ENCODE assay signal across 12 cellular contexts in genomic region chr7:72942022-72942705, GRCh38. TPM values are rescaled to one million over a fixed set of nuclear protein-coding genes. Genes with fewer than 3 reads are reported as not detected.
DNase-seq lines count a peak whose midpoint lies in the region; ATAC-seq, FAIRE-seq and TF ChIP-seq lines count a peak whose summit lies in the region.
"Not testable (repeated sequence)": the region's sequence is repeated elsewhere in the genome, so short reads cannot be mapped to it uniquely, and the experiment has no call there.
"Had no signal": no experiment of that assay in that cellular context is flagged by ENCODE, and none has a peak within 500 bp of the region (broad histone marks: within the 10 kb centered on the region; RNA-seq: fewer than 3 reads in every experiment).

No MANE protein-coding gene starts in this region.

- H3K27ac Mint-ChIP-seq in activated T-helper 17 cell treated with anti-CD3 and anti-CD28 coated beads, Interleukin-2, amount 50 U/mL, for 72 hours, result not testable (repeated sequence)
- H3K27ac Mint-ChIP-seq in naive thymus-derived CD4-positive, alpha-beta T cell, result peak overlapping the region in 1 of 9 donors; percentile 69

- FAIRE-seq in endothelial cell of umbilical vein (lab: Jason Lieb, UNC), result not testable (repeated sequence)

- not testable (repeated sequence) for H3K4me3 ChIP-seq in OCI-LY7 (ENCODE audit: low read depth, low read length, poor library complexity, severe bottlenecking); mammary epithelial cell (replicated peaks in 1 of 3; ENCODE audit: insufficient read depth in 1 of 3, low read depth in 2 of 3, low read length in 3 of 3); endothelial cell of umbilical vein (replicated peaks in 1 of 3; ENCODE audit: insufficient read depth in 1 of 3, low read depth in 1 of 3, low read length in 3 of 3); naive thymus-derived CD4-positive, alpha-beta T cell (ENCODE audit: low read length); upper lobe of right lung

- intact Hi-C loops in OCI-LY7 (cut with micrococcal nuclease; ENCODE audit: unreplicated experiment); mammary epithelial cell (cut with micrococcal nuclease); endothelial cell of umbilical vein (cut with micrococcal nuclease); naive thymus-derived CD4-positive, alpha-beta T cell (cut with micrococcal nuclease); upper lobe of right lung (cut with DNase I): not testable (repeated sequence)

- H3K36me3 ChIP-seq in OCI-LY7 (ENCODE audit: insufficient read depth, low read length) (peaks cover 24% of the 10 kb centered on the region), upper lobe of right lung (peaks cover 29% of the 10 kb centered on the region)
- H3K36me3 ChIP-seq in mammary epithelial cell (ENCODE audit: insufficient read depth, low read length); endothelial cell of umbilical vein (ENCODE audit: control insufficient read depth in 2 of 2, extremely low read depth in 1 of 2, insufficient read depth in 2 of 2, low read length in 2 of 2): not testable (repeated sequence)
- H3K36me3 ChIP-seq in naive thymus-derived CD4-positive, alpha-beta T cell (ENCODE audit: control insufficient read depth in 2 of 3, insufficient read depth in 3 of 3, low read length in 3 of 3), result peaks cover 0 to 19% (median 0%) of the 10 kb centered on the region in 3 experiments

- TF ChIP-seq CTCF in OCI-LY7 (conservative IDR thresholded peaks at IDR 0.05; ENCODE audit: low read length); mammary epithelial cell (conservative IDR thresholded peaks at IDR 0.05 in 1 of 2, IDR thresholded peaks at IDR 0.05 in 1 of 2; ENCODE audit: extremely low read depth in 1 of 2, insufficient read depth in 1 of 2, low read depth in 1 of 2, low read length in 2 of 2); endothelial cell of umbilical vein (IDR thresholded peaks at IDR 0.05; ENCODE audit: extremely low read depth in 1 of 2, insufficient read depth in 1 of 2, low read depth in 1 of 2, low read length in 2 of 2); upper lobe of right lung (IDR thresholded peaks at IDR 0.05): not testable (repeated sequence)

- H3K9me1 ChIP-seq in endothelial cell of umbilical vein (replicated peaks; ENCODE audit: control insufficient read depth, extremely low read depth, insufficient read depth, low read length), result not testable (repeated sequence)

- H3K9ac ChIP-seq in mammary epithelial cell (ENCODE audit: insufficient read depth, low read length); endothelial cell of umbilical vein (replicated peaks; ENCODE audit: extremely low read depth, insufficient read depth, low read length): not testable (repeated sequence)

- TF ChIP-seq POLR2A in endothelial cell of umbilical vein (IDR thresholded peaks at IDR 0.05; ENCODE audit: low read depth, low read length), result not testable (repeated sequence)

- H2AFZ ChIP-seq in OCI-LY7 (ENCODE audit: low read length); mammary epithelial cell (ENCODE audit: low read depth, low read length); endothelial cell of umbilical vein (ENCODE audit: low read depth, low read length): not testable (repeated sequence)

- BruUV-seq in OCI-LY7 (replicated peaks; lab: Mats Ljungman, UMichigan) (TSS peak; percentile 51), mammary epithelial cell (replicated peaks; lab: Mats Ljungman, UMichigan) (TSS peak; percentile 49), endothelial cell of umbilical vein (replicated peaks; lab: Mats Ljungman, UMichigan) (TSS peak; percentile 60)

- H3K27ac ChIP-seq in OCI-LY7 (ENCODE audit: low read depth, low read length, poor library complexity, severe bottlenecking); mammary epithelial cell (ENCODE audit: insufficient read depth, low read depth, low read length); endothelial cell of umbilical vein (ENCODE audit: insufficient read depth, low read depth, low read length); naive thymus-derived CD4-positive, alpha-beta T cell (ENCODE audit: low read depth, low read length); upper lobe of right lung: not testable (repeated sequence)

- POLR2A ChIA-PET in OCI-LY7 (lab: Charles Lee); endothelial cell of umbilical vein (lab: Charles Lee); naive thymus-derived CD4-positive, alpha-beta T cell (lab: Charles Lee): not testable (repeated sequence)

- not testable (repeated sequence) for H3K27me3 Mint-ChIP-seq in activated T-helper 17 cell treated with anti-CD3 and anti-CD28 coated beads, Interleukin-2, amount 50 U/mL, for 72 hours; naive thymus-derived CD4-positive, alpha-beta T cell

- H3K4me1 ChIP-seq in OCI-LY7 (ENCODE audit: insufficient read depth, low read length, poor library complexity, severe bottlenecking), result peaks cover 14% of the 10 kb centered on the region
- H3K4me1 ChIP-seq in mammary epithelial cell (ENCODE audit: insufficient read depth, low read length); endothelial cell of umbilical vein (ENCODE audit: control insufficient read depth, extremely low read depth, insufficient read depth, low read length); upper lobe of right lung: not testable (repeated sequence)
- H3K4me1 ChIP-seq in naive thymus-derived CD4-positive, alpha-beta T cell (ENCODE audit: control insufficient read depth in 2 of 2, insufficient read depth in 2 of 2, low read length in 2 of 2), result peaks cover 0 to 12% of the 10 kb centered on the region in 2 donors

- not testable (repeated sequence) for H3K9me2 ChIP-seq in OCI-LY7 (ENCODE audit: insufficient read depth, low read length)

- peaks cover 67% of the 10 kb centered on the region for H3K36me3 Mint-ChIP-seq in activated T-helper 17 cell treated with anti-CD3 and anti-CD28 coated beads, Interleukin-2, amount 50 U/mL, for 72 hours (ENCODE audit: low read depth)
- H3K36me3 Mint-ChIP-seq in naive thymus-derived CD4-positive, alpha-beta T cell, result peaks cover 4 to 14% (median 8%) of the 10 kb centered on the region in 5 donors

- WGBS in mammary epithelial cell (ENCODE audit: low coverage, missing lambda C conversion rate), result no CpG with 5 or more reads among the region's 20 CpGs

- H3K9me3 Mint-ChIP-seq in activated T-helper 17 cell treated with anti-CD3 and anti-CD28 coated beads, Interleukin-2, amount 50 U/mL, for 72 hours; naive thymus-derived CD4-positive, alpha-beta T cell: not testable (repeated sequence)

- DNase-seq in OCI-LY7 (ENCODE audit: low spot score); mammary epithelial cell; endothelial cell of umbilical vein (ENCODE audit: low read depth, low spot score); upper lobe of right lung: not testable (repeated sequence)
- peak in 1 of 9 donors; percentile 14 for DNase-seq in naive thymus-derived CD4-positive, alpha-beta T cell
- peak; percentile 17 for DNase-seq in stimulated activated CD8-positive, alpha-beta memory T cell treated with anti-CD3 and anti-CD28 coated beads, Interleukin-4, amount 100 ng/mL, for 48 hours

- peak; percentile 16 for ATAC-seq in activated T-helper 17 cell treated with anti-CD3 and anti-CD28 coated beads, Interleukin-2, amount 50 U/mL, for 72 hours (replicated peaks)
- peak; percentile 33 for ATAC-seq in naive thymus-derived CD4-positive, alpha-beta T cell
- ATAC-seq in upper lobe of right lung, result peak; percentile 16

- in situ Hi-C loops in mammary epithelial cell (cut with MboI; ENCODE audit: low sequenced_read_pairs in 2 of 2), result not testable (repeated sequence)

- H3K4me3 Mint-ChIP-seq in activated T-helper 17 cell treated with anti-CD3 and anti-CD28 coated beads, Interleukin-2, amount 50 U/mL, for 72 hours; naive thymus-derived CD4-positive, alpha-beta T cell: not testable (repeated sequence)

- CTCF ChIA-PET in OCI-LY7 (lab: Charles Lee; ENCODE audit: unreplicated experiment); mammary epithelial cell (lab: Charles Lee; ENCODE audit: low non-redundant PET); endothelial cell of umbilical vein (lab: Charles Lee); naive thymus-derived CD4-positive, alpha-beta T cell (lab: Charles Lee): not testable (repeated sequence)

- dilution Hi-C loops in mammary epithelial cell (cut with HindIII; ENCODE audit: low sequenced_read_pairs); endothelial cell of umbilical vein (cut with MboI; ENCODE audit: extremely low pct_ligation_motif_present, low sequenced_read_pairs): not testable (repeated sequence)

- H3K27me3 ChIP-seq in mammary epithelial cell (ENCODE audit: insufficient read depth, low read length); endothelial cell of umbilical vein (ENCODE audit: control insufficient read depth in 2 of 2, insufficient read depth in 2 of 2, low read length in 2 of 2); naive thymus-derived CD4-positive, alpha-beta T cell (ENCODE audit: control insufficient read depth in 2 of 2, insufficient read depth in 2 of 2, low read length in 2 of 2); upper lobe of right lung: not testable (repeated sequence)

- H3K79me2 ChIP-seq in OCI-LY7 (ENCODE audit: insufficient read depth, low read depth, low read length), result peaks cover 12% of the 10 kb centered on the region
- not testable (repeated sequence) for H3K79me2 ChIP-seq in mammary epithelial cell (ENCODE audit: insufficient read depth, low read length); endothelial cell of umbilical vein (ENCODE audit: control insufficient read depth, insufficient read depth, low read length)

- not testable (repeated sequence) for H4K20me1 ChIP-seq in OCI-LY7 (ENCODE audit: insufficient read depth, low read length); mammary epithelial cell (ENCODE audit: insufficient read depth, low read length); endothelial cell of umbilical vein (replicated peaks; ENCODE audit: control insufficient read depth, extremely low read depth, insufficient read depth, low read length)

- not testable (repeated sequence) for H3K4me1 Mint-ChIP-seq in activated T-helper 17 cell treated with anti-CD3 and anti-CD28 coated beads, Interleukin-2, amount 50 U/mL, for 72 hours
- H3K4me1 Mint-ChIP-seq in naive thymus-derived CD4-positive, alpha-beta T cell, result peaks cover 9 to 28% (median 22%) of the 10 kb centered on the region in 7 donors

- not testable (repeated sequence) for H3K9me3 ChIP-seq in OCI-LY7 (ENCODE audit: low read length); mammary epithelial cell (replicated peaks; ENCODE audit: insufficient read depth, low read length); endothelial cell of umbilical vein (replicated peaks; ENCODE audit: control insufficient read depth, insufficient read depth, low read length); naive thymus-derived CD4-positive, alpha-beta T cell (ENCODE audit: control insufficient read depth in 2 of 3, low read length in 3 of 3); upper lobe of right lung

- H3K4me2 ChIP-seq in OCI-LY7 (ENCODE audit: low read length); mammary epithelial cell (ENCODE audit: insufficient read depth, low read depth, low read length); endothelial cell of umbilical vein (ENCODE audit: insufficient read depth, low read length): not testable (repeated sequence)

RNA-seq across cellular contexts. Expression of gene POM121, which starts 17.3 kb away (rescaled TPM):
- 11.5 and 14.8 TPM in 2 replicates for total RNA-seq in OCI-LY7 (2014; rRNA removed; shearing (Covaris generic))
- total RNA-seq in OCI-LY7 (2022), result 75.9 and 77.4 TPM in 2 replicates
- 100 to 1,000 TPM in 1 of 2 donors, 10 to 100 TPM in 1; 86.1 to 132 TPM for total RNA-seq in activated T-helper 17 cell treated with anti-CD3 and anti-CD28 coated beads, Interleukin-2, amount 50 U/mL, for 72 hours
- total RNA-seq in mammary epithelial cell, result 10 to 100 TPM; 10.7 to 49.6 TPM
- polyA plus RNA-seq in mammary epithelial cell, result 12.0 TPM
- polyA minus RNA-seq in mammary epithelial cell, result 43.7 TPM
- total RNA-seq in endothelial cell of umbilical vein, result 46.8 and 47.8 TPM in 2 replicates
- polyA plus RNA-seq in endothelial cell of umbilical vein, result 9.3 and 12.3 TPM in 2 replicates
- polyA plus RNA-seq in endothelial cell of umbilical vein (2011; cell fraction: cytosol; rRNA removed), result 13.7 and 14.7 TPM in 2 replicates
- polyA plus RNA-seq in endothelial cell of umbilical vein (2011; cell fraction: nucleus; rRNA removed), result 21.2 and 22.3 TPM in 2 replicates
- polyA plus RNA-seq in endothelial cell of umbilical vein (2012), result 23.7 and 25.9 TPM in 2 replicates
- 14.0 and 17.1 TPM in 2 replicates for polyA minus RNA-seq in endothelial cell of umbilical vein
- 15.4 TPM for polyA minus RNA-seq in endothelial cell of umbilical vein (2011; cell fraction: cytosol; rRNA and poly(A)+ RNA removed)
- 14.7 and 14.9 TPM in 2 replicates for polyA minus RNA-seq in endothelial cell of umbilical vein (2011; cell fraction: nucleus; rRNA and poly(A)+ RNA removed)
- total RNA-seq in naive thymus-derived CD4-positive, alpha-beta T cell, result 10 to 100 TPM; 60.8 to 73.4 (median 64.8) TPM
- polyA plus RNA-seq in naive thymus-derived CD4-positive, alpha-beta T cell, result 10 to 100 TPM; 10.9 to 19.8 TPM
- total RNA-seq in upper lobe of right lung, result 39.4 TPM

RNA-seq across cellular contexts. Expression of gene TRIM74, which starts 27.1 kb away (rescaled TPM):
- 1.4 and 2.4 TPM in 2 replicates for total RNA-seq in OCI-LY7 (2014; rRNA removed; shearing (Covaris generic))
- total RNA-seq in OCI-LY7 (2022), result 1.3 and 3.7 TPM in 2 replicates
- total RNA-seq in activated T-helper 17 cell treated with anti-CD3 and anti-CD28 coated beads, Interleukin-2, amount 50 U/mL, for 72 hours, result 1 to 10 TPM in 1 of 2 donors, under 1 TPM in 1; 0.89 to 1.5 TPM
- under 1 TPM in 1 of 2 donors, not detected in 1; 0.50 TPM for total RNA-seq in mammary epithelial cell
- polyA plus RNA-seq in mammary epithelial cell, result 0.03 TPM
- polyA minus RNA-seq in mammary epithelial cell, result not detected
- 0.58 TPM in 1 of 2 replicates, not detected in the other for total RNA-seq in endothelial cell of umbilical vein
- 0.07 TPM in 1 of 2 replicates, not detected in the other for polyA plus RNA-seq in endothelial cell of umbilical vein
- polyA plus RNA-seq in endothelial cell of umbilical vein (2011; cell fraction: cytosol; rRNA removed), result not detected in 2 replicates
- 0.34 and 0.38 TPM in 2 replicates for polyA plus RNA-seq in endothelial cell of umbilical vein (2011; cell fraction: nucleus; rRNA removed)
- 0.47 TPM in 1 of 2 replicates, not detected in the other for polyA plus RNA-seq in endothelial cell of umbilical vein (2012)
- polyA minus RNA-seq in endothelial cell of umbilical vein, result not detected in 2 replicates
- polyA minus RNA-seq in endothelial cell of umbilical vein (2011; cell fraction: cytosol; rRNA and poly(A)+ RNA removed), result not detected
- polyA minus RNA-seq in endothelial cell of umbilical vein (2011; cell fraction: nucleus; rRNA and poly(A)+ RNA removed), result not detected in 2 replicates
- 1 to 10 TPM; 1.3 to 9.4 (median 5.1) TPM for total RNA-seq in naive thymus-derived CD4-positive, alpha-beta T cell
- under 1 TPM in 1 of 2 donors, not detected in 1; 0.31 TPM for polyA plus RNA-seq in naive thymus-derived CD4-positive, alpha-beta T cell
- total RNA-seq in upper lobe of right lung, result not detected
- total RNA-seq: A673, GM23338, HT-29 had no signal
- polyA plus RNA-seq: AG04450, CD14-positive monocyte, GM23338 had no signal
